14 cellular contexts compared by ENCODE assay signal in the genomic region with DNA sequence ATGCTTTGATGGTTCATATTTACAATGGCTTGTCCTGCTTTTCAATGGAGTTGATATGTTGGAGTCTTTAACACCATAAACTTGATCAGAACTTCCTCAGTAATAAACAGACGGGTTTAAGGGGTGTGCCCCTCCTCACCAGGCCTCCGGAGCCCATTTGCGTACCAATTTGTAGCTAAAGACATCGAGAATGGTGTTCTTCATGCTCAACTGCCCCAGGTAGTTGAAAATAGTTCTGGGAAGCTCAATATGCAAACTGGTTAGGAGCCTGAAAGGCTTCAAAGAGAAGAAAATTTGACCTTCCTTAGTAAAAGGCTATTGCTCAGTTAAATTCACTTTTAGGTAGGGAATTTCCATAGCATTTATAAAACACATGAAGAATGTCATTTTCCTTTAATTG.
"Had no signal": no experiment of that assay in that cellular context is flagged by ENCODE, and none has a peak within 500 bp of the region (broad histone marks: within the 10 kb centered on the region; RNA-seq: fewer than 3 reads in every experiment).

No MANE protein-coding gene starts in this region.

- H3K27ac ChIP-seq: body of pancreas, transverse colon had no signal

- H3K4me3 ChIP-seq: body of pancreas, transverse colon had no signal

- H3K4me1 ChIP-seq: body of pancreas, transverse colon had no signal

- H3K9me3 ChIP-seq: body of pancreas, transverse colon had no signal

- ATAC-seq: activated naive CD4-positive, alpha-beta T cell treated with anti-CD3 and anti-CD28 coated beads, Interleukin-2, amount 50 U/mL, for 72 hours; body of pancreas; left colon; natural killer cell treated with Interleukin-12 subunit alpha and Interleukin-12 subunit beta and Interleukin-15 and Interleukin-18, amount 100 ng/mL, for 72 hours had no signal

- H3K27me3 ChIP-seq: body of pancreas, transverse colon had no signal

- H3K36me3 ChIP-seq: transverse colon had no signal

- DNase-seq: activated CD4-positive, alpha-beta T cell treated with anti-CD3 and anti-CD28 coated beads, Interleukin-2, amount 50 U/mL, for 4 hours; activated CD4-positive, CD25-positive, alpha-beta regulatory T cell treated with anti-CD3 and anti-CD28 coated beads, Interleukin-2, amount 50 U/mL, for 72 hours; activated effector memory CD4-positive, alpha-beta T cell treated with anti-CD3 and anti-CD28 coated beads, Interleukin-2, amount 50 U/mL, for 16 hours; activated T-cell treated with anti-CD3 and anti-CD28 coated beads, Interleukin-2, amount 50 U/mL, for 1 hour; amniotic stem cell; body of pancreas; effector memory CD4-positive, alpha-beta T cell; left colon; stimulated activated CD4-positive, alpha-beta T cell treated with anti-CD3 and anti-CD28 coated beads, Interleukin-12 subunit alpha, Interleukin-12 subunit beta, amount 100 ng/mL, for 4 hours; stimulated activated naive CD4-positive, alpha-beta T cell; substantia nigra; transverse colon had no signal
